Comparison of ENCODE assay signal across 35 cellular contexts in the genomic region with DNA sequence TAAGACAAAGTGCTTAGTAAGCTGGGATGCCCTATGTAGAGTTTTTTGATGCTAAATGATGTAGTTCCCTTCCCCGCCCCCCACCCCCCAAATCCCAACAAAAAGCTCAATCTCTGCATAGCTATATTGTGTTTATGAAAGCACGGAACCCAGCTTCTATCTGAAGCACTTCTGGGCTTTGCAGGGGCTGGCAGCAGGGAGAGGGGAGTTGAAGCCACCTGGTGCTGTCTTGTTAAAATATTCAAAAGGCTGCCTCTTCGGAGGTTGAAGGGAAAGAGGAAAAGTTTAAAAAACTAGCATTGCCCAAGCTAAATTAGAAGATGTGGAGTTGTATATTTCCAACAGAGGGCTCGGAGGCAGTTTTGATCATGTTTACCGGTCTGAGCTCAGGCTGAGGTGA. TPM values are rescaled to one million over a fixed set of nuclear protein-coding genes. Genes with fewer than 3 reads are reported as not detected.
"Had no signal": no experiment of that assay in that cellular context is flagged by ENCODE, and none has a peak within 500 bp of the region (broad histone marks: within the 10 kb centered on the region; RNA-seq: fewer than 3 reads in every experiment).

No MANE protein-coding gene starts in this region.

- H3K9me3 ChIP-seq: adrenal gland, body of pancreas had no signal

- H3K4me1 ChIP-seq: breast epithelium had no signal

- H3K27me3 ChIP-seq: body of pancreas, brain microvascular endothelial cell, breast epithelium had no signal

- H3K9me3 Mint-ChIP-seq: activated naive CD8-positive, alpha-beta T cell treated with anti-CD3 and anti-CD28 coated beads for 36 hours; T-helper 2 cell treated with Interferon-gamma antibody and Interleukin-4, amounts not matched to agents 5 μg/mL and 100 μg/mL, for 36 hours had no signal

- H3K27ac ChIP-seq: adrenal gland, body of pancreas, brain microvascular endothelial cell, breast epithelium, VCaP had no signal

- H3K36me3 Mint-ChIP-seq: activated naive CD8-positive, alpha-beta T cell treated with anti-CD3 and anti-CD28 coated beads for 36 hours had no signal

- H3K4me1 Mint-ChIP-seq: activated B cell treated with CpG ODN at 0.5 μM for 24 hours; activated naive CD8-positive, alpha-beta T cell treated with anti-CD3 and anti-CD28 coated beads for 36 hours; activated T-helper 17 cell treated with anti-CD3 and anti-CD28 coated beads, Interleukin-2, amount 50 U/mL, for 72 hours had no signal

- H3K4me3 ChIP-seq: adrenal gland, body of pancreas, breast epithelium had no signal

- DNase-seq: activated B cell treated with CpG ODN at 0.5 μM for 24 hours; activated CD4-positive, alpha-beta memory T cell treated with anti-CD3 and anti-CD28 coated beads for 36 hours; activated CD4-positive, alpha-beta T cell treated with anti-CD3 and anti-CD28 coated beads for 4 hours; activated CD4-positive, alpha-beta T cell treated with anti-CD3 and anti-CD28 coated beads, Interleukin-2, amount 10 ng/mL, durations not matched to agents 24 days and 14 days; activated CD4-positive, alpha-beta T cell treated with anti-CD3 and anti-CD28 coated beads, Interleukin-2, amount 50 U/mL, for 1 hour; activated CD4-positive, alpha-beta T cell treated with anti-CD3 and anti-CD28 coated beads, Interleukin-2, amount 50 U/mL, for 4 hours; activated CD4-positive, CD25-positive, alpha-beta regulatory T cell treated with anti-CD3 and anti-CD28 coated beads, Interleukin-2, amount 50 U/mL, for 72 hours; activated CD8-positive, alpha-beta memory T cell treated with anti-CD3 and anti-CD28 coated beads, Interleukin-2, amount 50 U/mL, for 4 hours; activated CD8-positive, alpha-beta T cell treated with anti-CD3 and anti-CD28 coated beads for 36 hours; activated effector memory CD4-positive, alpha-beta T cell treated with anti-CD3 and anti-CD28 coated beads, Interleukin-2, amount 50 U/mL, for 16 hours; activated gamma-delta T cell treated with Interleukin-2 at 50 U/mL for 16 hours; activated naive CD4-positive, alpha-beta T cell; activated naive CD4-positive, alpha-beta T cell treated with anti-CD3 and anti-CD28 coated beads for 36 hours; activated naive CD4-positive, alpha-beta T cell treated with anti-CD3 and anti-CD28 coated beads, Interleukin-2, amount 50 U/mL, for 16 hours; activated naive CD8-positive, alpha-beta T cell treated with anti-CD3 and anti-CD28 coated beads for 36 hours; activated T-cell treated with anti-CD3 and anti-CD28 coated beads for 4 hours; activated T-cell treated with anti-CD3 and anti-CD28 coated beads, Interleukin-2, amount 50 U/mL, for 1 hour; activated T-cell treated with anti-CD3 and anti-CD28 coated beads, Interleukin-2, amount 50 U/mL, for 4 hours; activated T-cell treated with anti-CD3 and anti-CD28 coated beads, Interleukin-2, amount 50 U/mL, for 72 hours; adrenal gland; amniotic stem cell; aorta; body of pancreas; brain microvascular endothelial cell; central memory CD4-positive, alpha-beta T cell; T-helper 1 cell; T-helper 2 cell; T-helper 9 cell had no signal

- H3K27ac Mint-ChIP-seq: activated B cell treated with CpG ODN at 0.5 μM for 24 hours; activated CD4-positive, alpha-beta memory T cell treated with anti-CD3 and anti-CD28 coated beads for 36 hours; activated CD4-positive, alpha-beta T cell treated with anti-CD3 and anti-CD28 coated beads, Interleukin-2, amount 10 ng/mL, durations not matched to agents 24 days and 14 days; activated CD8-positive, alpha-beta T cell treated with anti-CD3 and anti-CD28 coated beads for 36 hours; activated naive CD4-positive, alpha-beta T cell treated with anti-CD3 and anti-CD28 coated beads for 36 hours; activated naive CD4-positive, alpha-beta T cell treated with anti-CD3 and anti-CD28 coated beads, Interleukin-2, amount 50 U/mL, for 72 hours; activated naive CD8-positive, alpha-beta T cell treated with anti-CD3 and anti-CD28 coated beads for 36 hours; activated T-cell treated with anti-CD3 and anti-CD28 coated beads, Interleukin-2, amount 50 U/mL, for 72 hours; activated T-helper 1 cell treated with anti-CD3 and anti-CD28 coated beads, Interleukin-12 subunit alpha, Interleukin-12 subunit beta, Interleukin-2, Interleukin-4 antibody, amounts not matched to agents 30 ng/mL and 10 ng/mL and 1 ng/mL, durations not matched to agents 14 hours and 24 hours and 36 hours; activated T-helper 17 cell treated with anti-CD3 and anti-CD28 coated beads, Interleukin-2, amount 50 U/mL, for 72 hours; T-helper 1 cell treated with Interleukin-12 subunit alpha and Interleukin-12 subunit beta and Interleukin-4 antibody, amounts not matched to agents 30 μg/mL and 1 μg/mL, for 36 hours; T-helper 2 cell treated with Interferon-gamma antibody and Interleukin-4, amounts not matched to agents 5 μg/mL and 100 μg/mL, for 36 hours had no signal

- H3K4me3 Mint-ChIP-seq: activated B cell treated with CpG ODN at 0.5 μM for 24 hours; activated CD4-positive, alpha-beta memory T cell treated with anti-CD3 and anti-CD28 coated beads for 36 hours; activated CD4-positive, alpha-beta T cell treated with anti-CD3 and anti-CD28 coated beads, Interleukin-2, amount 10 ng/mL, durations not matched to agents 24 days and 14 days; activated CD8-positive, alpha-beta T cell treated with anti-CD3 and anti-CD28 coated beads for 36 hours; activated naive CD4-positive, alpha-beta T cell treated with anti-CD3 and anti-CD28 coated beads for 36 hours; activated naive CD8-positive, alpha-beta T cell treated with anti-CD3 and anti-CD28 coated beads for 36 hours; activated T-cell treated with anti-CD3 and anti-CD28 coated beads, Interleukin-2, amount 50 U/mL, for 4 hours; activated T-cell treated with anti-CD3 and anti-CD28 coated beads, Interleukin-2, amount 50 U/mL, for 72 hours; activated T-helper 1 cell treated with anti-CD3 and anti-CD28 coated beads, Interleukin-12 subunit alpha, Interleukin-12 subunit beta, Interleukin-2, Interleukin-4 antibody, amounts not matched to agents 30 ng/mL and 10 ng/mL and 1 ng/mL, durations not matched to agents 14 hours and 24 hours and 36 hours; activated T-helper 17 cell treated with anti-CD3 and anti-CD28 coated beads, Interleukin-2, amount 50 U/mL, for 72 hours; T-helper 1 cell treated with Interleukin-12 subunit alpha and Interleukin-12 subunit beta and Interleukin-4 antibody, amounts not matched to agents 30 μg/mL and 1 μg/mL, for 36 hours; T-helper 2 cell treated with Interferon-gamma antibody and Interleukin-4, amounts not matched to agents 5 μg/mL and 100 μg/mL, for 36 hours had no signal

- H3K36me3 ChIP-seq: adrenal gland, brain microvascular endothelial cell, breast epithelium had no signal

RNA-seq across cellular contexts. Expression of a gene that starts 5.0 kb away (rescaled TPM):
- total RNA-seq: activated B cell treated with CpG ODN at 0.5 μM for 24 hours; activated naive CD4-positive, alpha-beta T cell treated with anti-CD3 and anti-CD28 coated beads, Interleukin-2, amount 50 U/mL, for 72 hours; activated T-helper 17 cell treated with anti-CD3 and anti-CD28 coated beads, Interleukin-2, amount 50 U/mL, for 72 hours had no signal
